1 cellular context compared by ENCODE assay signal in the genomic region with DNA sequence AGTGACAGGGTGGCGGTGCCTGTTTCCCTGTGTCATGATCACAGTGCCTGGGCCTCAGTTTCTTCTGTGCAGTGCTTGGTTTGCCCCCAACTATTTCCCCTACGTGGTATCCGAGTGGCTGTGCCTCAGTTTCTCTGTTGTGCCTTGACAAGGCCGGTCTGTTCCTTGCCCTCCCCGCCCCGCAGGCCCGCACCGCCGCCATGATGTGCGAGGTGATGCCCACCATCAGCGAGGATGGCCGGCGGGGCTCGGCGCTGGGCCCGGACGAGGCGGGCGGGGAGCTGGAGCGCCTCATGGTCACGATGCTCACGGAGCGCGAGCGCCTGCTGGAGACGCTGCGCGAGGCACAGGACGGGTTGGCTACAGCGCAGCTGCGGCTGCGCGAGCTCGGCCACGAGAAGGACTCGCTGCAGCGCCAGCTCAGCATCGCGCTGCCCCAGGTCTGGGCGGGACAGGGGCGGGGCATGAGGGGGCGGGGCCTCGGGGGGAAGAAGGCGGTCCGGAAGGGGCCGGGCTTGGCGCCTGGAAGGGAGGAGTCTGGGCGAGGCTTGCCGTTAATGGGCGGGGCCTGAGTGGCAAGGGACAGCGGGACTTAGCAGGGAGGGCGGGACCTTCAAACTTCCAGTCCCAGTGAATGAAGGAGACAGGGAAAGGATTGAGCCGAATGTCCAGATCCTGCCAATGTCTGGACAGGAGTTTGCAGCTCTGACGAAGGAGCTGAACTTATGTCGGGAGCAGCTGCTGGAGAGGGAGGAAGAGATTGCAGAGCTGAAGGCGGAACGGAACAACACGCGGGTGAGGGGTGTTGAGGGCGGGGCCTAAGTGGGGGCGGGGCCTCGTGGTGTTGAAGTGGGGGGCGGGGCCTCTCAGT.
TF ChIP-seq lines count a peak whose summit lies in the region.

No MANE protein-coding gene starts in this region.

TF ChIP-seq in HepG2, 621 proteins besides CTCF, POLR2A, EP300 and RAD21 (continued from another document and continues in another):
- TF ChIP-seq, protein P1, sequence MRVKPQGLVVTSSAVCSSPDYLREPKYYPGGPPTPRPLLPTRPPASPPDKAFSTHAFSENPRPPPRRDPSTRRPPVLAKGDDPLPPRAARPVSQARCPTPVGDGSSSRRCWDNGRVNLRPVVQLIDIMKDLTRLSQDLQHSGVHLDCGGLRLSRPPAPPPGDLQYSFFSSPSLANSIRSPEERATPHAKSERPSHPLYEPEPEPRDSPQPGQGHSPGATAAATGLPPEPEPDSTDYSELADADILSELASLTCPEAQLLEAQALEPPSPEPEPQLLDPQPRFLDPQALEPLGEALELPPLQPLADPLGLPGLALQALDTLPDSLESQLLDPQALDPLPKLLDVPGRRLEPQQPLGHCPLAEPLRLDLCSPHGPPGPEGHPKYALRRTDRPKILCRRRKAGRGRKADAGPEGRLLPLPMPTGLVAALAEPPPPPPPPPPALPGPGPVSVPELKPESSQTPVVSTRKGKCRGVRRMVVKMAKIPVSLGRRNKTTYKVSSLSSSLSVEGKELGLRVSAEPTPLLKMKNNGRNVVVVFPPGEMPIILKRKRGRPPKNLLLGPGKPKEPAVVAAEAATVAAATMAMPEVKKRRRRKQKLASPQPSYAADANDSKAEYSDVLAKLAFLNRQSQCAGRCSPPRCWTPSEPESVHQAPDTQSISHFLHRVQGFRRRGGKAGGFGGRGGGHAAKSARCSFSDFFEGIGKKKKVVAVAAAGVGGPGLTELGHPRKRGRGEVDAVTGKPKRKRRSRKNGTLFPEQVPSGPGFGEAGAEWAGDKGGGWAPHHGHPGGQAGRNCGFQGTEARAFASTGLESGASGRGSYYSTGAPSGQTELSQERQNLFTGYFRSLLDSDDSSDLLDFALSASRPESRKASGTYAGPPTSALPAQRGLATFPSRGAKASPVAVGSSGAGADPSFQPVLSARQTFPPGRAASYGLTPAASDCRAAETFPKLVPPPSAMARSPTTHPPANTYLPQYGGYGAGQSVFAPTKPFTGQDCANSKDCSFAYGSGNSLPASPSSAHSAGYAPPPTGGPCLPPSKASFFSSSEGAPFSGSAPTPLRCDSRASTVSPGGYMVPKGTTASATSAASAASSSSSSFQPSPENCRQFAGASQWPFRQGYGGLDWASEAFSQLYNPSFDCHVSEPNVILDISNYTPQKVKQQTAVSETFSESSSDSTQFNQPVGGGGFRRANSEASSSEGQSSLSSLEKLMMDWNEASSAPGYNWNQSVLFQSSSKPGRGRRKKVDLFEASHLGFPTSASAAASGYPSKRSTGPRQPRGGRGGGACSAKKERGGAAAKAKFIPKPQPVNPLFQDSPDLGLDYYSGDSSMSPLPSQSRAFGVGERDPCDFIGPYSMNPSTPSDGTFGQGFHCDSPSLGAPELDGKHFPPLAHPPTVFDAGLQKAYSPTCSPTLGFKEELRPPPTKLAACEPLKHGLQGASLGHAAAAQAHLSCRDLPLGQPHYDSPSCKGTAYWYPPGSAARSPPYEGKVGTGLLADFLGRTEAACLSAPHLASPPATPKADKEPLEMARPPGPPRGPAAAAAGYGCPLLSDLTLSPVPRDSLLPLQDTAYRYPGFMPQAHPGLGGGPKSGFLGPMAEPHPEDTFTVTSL (CRISPR knock-in tag; IDR thresholded peaks at IDR 0.05; ENCODE audit: borderline replicate concordance), result peak; percentile 75; the same call in 1 of the 2 replicates
- TF ChIP-seq RFX5 (IDR thresholded peaks at IDR 0.05; ENCODE audit: low read depth, low read length), result no peak
- peak; percentile 100 for TF ChIP-seq ZNF451 (CRISPR knock-in tag; IDR thresholded peaks at IDR 0.05)
- peak; percentile 98 for TF ChIP-seq SAFB2 (CRISPR knock-in tag; IDR thresholded peaks at IDR 0.05; ENCODE audit: borderline replicate concordance, low read depth)
- peak; percentile 96 for TF ChIP-seq TERF1 (CRISPR knock-in tag; IDR thresholded peaks at IDR 0.05)
- TF ChIP-seq SP4 (CRISPR knock-in tag; IDR thresholded peaks at IDR 0.05), result peak; percentile 94
- peak; percentile 97 for TF ChIP-seq ZNF780A (CRISPR knock-in tag; IDR thresholded peaks at IDR 0.05)
- TF ChIP-seq SUZ12 (IDR thresholded peaks at IDR 0.05; ENCODE audit: low read depth, low read length), result no peak
- TF ChIP-seq ZBTB7A (CRISPR knock-in tag; IDR thresholded peaks at IDR 0.05), result peak; percentile 97
- TF ChIP-seq FOXC1 (CRISPR knock-in tag; IDR thresholded peaks at IDR 0.05; ENCODE audit: borderline replicate concordance), result peak; percentile 98
- peak; percentile 84; the same call in 1 of the 2 replicates for TF ChIP-seq ZFP90 (CRISPR knock-in tag; IDR thresholded peaks at IDR 0.05; ENCODE audit: borderline replicate concordance)
- TF ChIP-seq REXO4 (CRISPR knock-in tag; IDR thresholded peaks at IDR 0.05; ENCODE audit: borderline replicate concordance), result peak; percentile 98
- peak; percentile 98 for TF ChIP-seq ZNF720 (CRISPR knock-in tag; IDR thresholded peaks at IDR 0.05)
- peak; percentile 88 for TF ChIP-seq ZSCAN31 (CRISPR knock-in tag; IDR thresholded peaks at IDR 0.05; ENCODE audit: low read depth)
- TF ChIP-seq, protein P2, sequence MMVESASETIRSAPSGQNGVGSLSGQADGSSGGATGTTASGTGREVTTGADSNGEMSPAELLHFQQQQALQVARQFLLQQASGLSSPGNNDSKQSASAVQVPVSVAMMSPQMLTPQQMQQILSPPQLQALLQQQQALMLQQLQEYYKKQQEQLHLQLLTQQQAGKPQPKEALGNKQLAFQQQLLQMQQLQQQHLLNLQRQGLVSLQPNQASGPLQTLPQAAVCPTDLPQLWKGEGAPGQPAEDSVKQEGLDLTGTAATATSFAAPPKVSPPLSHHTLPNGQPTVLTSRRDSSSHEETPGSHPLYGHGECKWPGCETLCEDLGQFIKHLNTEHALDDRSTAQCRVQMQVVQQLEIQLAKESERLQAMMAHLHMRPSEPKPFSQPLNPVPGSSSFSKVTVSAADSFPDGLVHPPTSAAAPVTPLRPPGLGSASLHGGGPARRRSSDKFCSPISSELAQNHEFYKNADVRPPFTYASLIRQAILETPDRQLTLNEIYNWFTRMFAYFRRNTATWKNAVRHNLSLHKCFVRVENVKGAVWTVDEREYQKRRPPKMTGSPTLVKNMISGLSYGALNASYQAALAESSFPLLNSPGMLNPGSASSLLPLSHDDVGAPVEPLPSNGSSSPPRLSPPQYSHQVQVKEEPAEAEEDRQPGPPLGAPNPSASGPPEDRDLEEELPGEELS (CRISPR knock-in tag; IDR thresholded peaks at IDR 0.05), result peak; percentile 68; the same call in 1 of the 2 replicates
- TF ChIP-seq, protein P3, sequence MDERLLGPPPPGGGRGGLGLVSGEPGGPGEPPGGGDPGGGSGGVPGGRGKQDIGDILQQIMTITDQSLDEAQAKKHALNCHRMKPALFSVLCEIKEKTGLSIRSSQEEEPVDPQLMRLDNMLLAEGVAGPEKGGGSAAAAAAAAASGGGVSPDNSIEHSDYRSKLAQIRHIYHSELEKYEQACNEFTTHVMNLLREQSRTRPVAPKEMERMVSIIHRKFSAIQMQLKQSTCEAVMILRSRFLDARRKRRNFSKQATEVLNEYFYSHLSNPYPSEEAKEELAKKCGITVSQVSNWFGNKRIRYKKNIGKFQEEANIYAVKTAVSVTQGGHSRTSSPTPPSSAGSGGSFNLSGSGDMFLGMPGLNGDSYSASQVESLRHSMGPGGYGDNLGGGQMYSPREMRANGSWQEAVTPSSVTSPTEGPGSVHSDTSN (CRISPR knock-in tag; IDR thresholded peaks at IDR 0.05), result no peak
- TF ChIP-seq, protein P4, sequence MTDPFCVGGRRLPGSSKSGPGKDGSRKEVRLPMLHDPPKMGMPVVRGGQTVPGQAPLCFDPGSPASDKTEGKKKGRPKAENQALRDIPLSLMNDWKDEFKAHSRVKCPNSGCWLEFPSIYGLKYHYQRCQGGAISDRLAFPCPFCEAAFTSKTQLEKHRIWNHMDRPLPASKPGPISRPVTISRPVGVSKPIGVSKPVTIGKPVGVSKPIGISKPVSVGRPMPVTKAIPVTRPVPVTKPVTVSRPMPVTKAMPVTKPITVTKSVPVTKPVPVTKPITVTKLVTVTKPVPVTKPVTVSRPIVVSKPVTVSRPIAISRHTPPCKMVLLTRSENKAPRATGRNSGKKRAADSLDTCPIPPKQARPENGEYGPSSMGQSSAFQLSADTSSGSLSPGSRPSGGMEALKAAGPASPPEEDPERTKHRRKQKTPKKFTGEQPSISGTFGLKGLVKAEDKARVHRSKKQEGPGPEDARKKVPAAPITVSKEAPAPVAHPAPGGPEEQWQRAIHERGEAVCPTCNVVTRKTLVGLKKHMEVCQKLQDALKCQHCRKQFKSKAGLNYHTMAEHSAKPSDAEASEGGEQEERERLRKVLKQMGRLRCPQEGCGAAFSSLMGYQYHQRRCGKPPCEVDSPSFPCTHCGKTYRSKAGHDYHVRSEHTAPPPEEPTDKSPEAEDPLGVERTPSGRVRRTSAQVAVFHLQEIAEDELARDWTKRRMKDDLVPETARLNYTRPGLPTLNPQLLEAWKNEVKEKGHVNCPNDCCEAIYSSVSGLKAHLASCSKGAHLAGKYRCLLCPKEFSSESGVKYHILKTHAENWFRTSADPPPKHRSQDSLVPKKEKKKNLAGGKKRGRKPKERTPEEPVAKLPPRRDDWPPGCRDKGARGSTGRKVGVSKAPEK (CRISPR knock-in tag; IDR thresholded peaks at IDR 0.05; ENCODE audit: borderline replicate concordance), result peak; percentile 70; the same call in 1 of the 2 replicates
- peak; percentile 97 for TF ChIP-seq MYNN (CRISPR knock-in tag; IDR thresholded peaks at IDR 0.05; ENCODE audit: low read depth)
- TF ChIP-seq, protein P5, sequence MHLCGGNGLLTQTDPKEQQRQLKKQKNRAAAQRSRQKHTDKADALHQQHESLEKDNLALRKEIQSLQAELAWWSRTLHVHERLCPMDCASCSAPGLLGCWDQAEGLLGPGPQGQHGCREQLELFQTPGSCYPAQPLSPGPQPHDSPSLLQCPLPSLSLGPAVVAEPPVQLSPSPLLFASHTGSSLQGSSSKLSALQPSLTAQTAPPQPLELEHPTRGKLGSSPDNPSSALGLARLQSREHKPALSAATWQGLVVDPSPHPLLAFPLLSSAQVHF (CRISPR knock-in tag; IDR thresholded peaks at IDR 0.05), result peak; percentile 100
- peak; percentile 95 for TF ChIP-seq ZSCAN9 (CRISPR knock-in tag; IDR thresholded peaks at IDR 0.05; ENCODE audit: borderline replicate concordance)
- TF ChIP-seq PLRG1 (conservative IDR thresholded peaks at IDR 0.05), result no peak
- TF ChIP-seq PPARG (CRISPR knock-in tag; conservative IDR thresholded peaks at IDR 0.05), result peak; percentile 74
- TF ChIP-seq PREB (CRISPR knock-in tag; IDR thresholded peaks at IDR 0.05), result peak; percentile 97
- TF ChIP-seq ZNF496 (CRISPR knock-in tag; IDR thresholded peaks at IDR 0.05; ENCODE audit: insufficient replicate concordance), result peak; percentile 62
- TF ChIP-seq SAP130 (CRISPR knock-in tag; IDR thresholded peaks at IDR 0.05; ENCODE audit: low read depth), result peak; percentile 95
- TF ChIP-seq TBP (CRISPR knock-in tag; IDR thresholded peaks at IDR 0.05), result no peak
- no peak for TF ChIP-seq MATR3 (CRISPR knock-in tag; IDR thresholded peaks at IDR 0.05)
- no peak for TF ChIP-seq NR2F6 (IDR thresholded peaks at IDR 0.05)
- TF ChIP-seq NR2F6 (CRISPR knock-in tag; IDR thresholded peaks at IDR 0.05), result peak; percentile 63; the same call in 1 of the 2 replicates
- TF ChIP-seq YEATS4 (CRISPR knock-in tag; IDR thresholded peaks at IDR 0.05; ENCODE audit: borderline replicate concordance), result peak; percentile 85
- TF ChIP-seq, protein P6, sequence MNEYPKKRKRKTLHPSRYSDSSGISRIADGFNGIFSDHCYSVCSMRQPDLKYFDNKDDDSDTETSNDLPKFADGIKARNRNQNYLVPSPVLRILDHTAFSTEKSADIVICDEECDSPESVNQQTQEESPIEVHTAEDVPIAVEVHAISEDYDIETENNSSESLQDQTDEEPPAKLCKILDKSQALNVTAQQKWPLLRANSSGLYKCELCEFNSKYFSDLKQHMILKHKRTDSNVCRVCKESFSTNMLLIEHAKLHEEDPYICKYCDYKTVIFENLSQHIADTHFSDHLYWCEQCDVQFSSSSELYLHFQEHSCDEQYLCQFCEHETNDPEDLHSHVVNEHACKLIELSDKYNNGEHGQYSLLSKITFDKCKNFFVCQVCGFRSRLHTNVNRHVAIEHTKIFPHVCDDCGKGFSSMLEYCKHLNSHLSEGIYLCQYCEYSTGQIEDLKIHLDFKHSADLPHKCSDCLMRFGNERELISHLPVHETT (CRISPR knock-in tag; conservative IDR thresholded peaks at IDR 0.05), result peak; percentile 94
- TF ChIP-seq TCF12 (IDR thresholded peaks at IDR 0.05), result no peak
- TF ChIP-seq TCF12 (CRISPR knock-in tag; IDR thresholded peaks at IDR 0.05), result peak; percentile 66; the same call in 1 of the 2 replicates
- TF ChIP-seq SIX4 (CRISPR knock-in tag; IDR thresholded peaks at IDR 0.05), result peak; percentile 80; the same call in 1 of the 2 replicates
- TF ChIP-seq, protein P7, sequence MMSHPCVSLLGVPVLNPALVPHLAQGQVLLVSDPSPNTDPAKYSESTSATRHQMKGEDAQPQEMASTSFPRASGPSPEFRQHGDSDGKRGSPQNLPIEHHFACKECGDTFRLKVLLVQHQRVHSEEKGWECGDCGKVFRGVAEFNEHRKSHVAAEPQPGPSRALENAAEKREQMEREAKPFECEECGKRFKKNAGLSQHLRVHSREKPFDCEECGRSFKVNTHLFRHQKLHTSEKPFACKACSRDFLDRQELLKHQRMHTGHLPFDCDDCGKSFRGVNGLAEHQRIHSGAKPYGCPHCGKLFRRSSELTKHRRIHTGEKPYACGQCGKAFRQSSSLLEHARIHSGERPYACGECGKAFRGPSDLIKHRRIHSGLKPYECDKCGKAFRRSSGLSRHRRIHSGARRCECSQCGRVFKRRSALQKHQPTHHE (CRISPR knock-in tag; IDR thresholded peaks at IDR 0.05; ENCODE audit: borderline replicate concordance), result peak; percentile 93; the same call in 1 of the 2 replicates
- peak; percentile 69 for TF ChIP-seq MED8 (CRISPR knock-in tag; IDR thresholded peaks at IDR 0.05; ENCODE audit: insufficient replicate concordance)
- peak; percentile 99 for TF ChIP-seq ZNF724P (CRISPR knock-in tag; IDR thresholded peaks at IDR 0.05; ENCODE audit: borderline replicate concordance)
- TF ChIP-seq BCL6 (CRISPR knock-in tag; IDR thresholded peaks at IDR 0.05), result peak; percentile 78
- no peak; the same call in 1 of the 2 replicates for TF ChIP-seq ZNF850 (CRISPR knock-in tag; conservative IDR thresholded peaks at IDR 0.05)
- TF ChIP-seq NR2F2 (IDR thresholded peaks at IDR 0.05; ENCODE audit: borderline replicate concordance, low read depth), result no peak
